9 cellular contexts compared by ENCODE assay signal in genomic region chr20:63696311-63696627, GRCh38. TPM values are rescaled to one million over a fixed set of nuclear protein-coding genes. Genes with fewer than 3 reads are reported as not detected.
DNase-seq lines count a peak whose midpoint lies in the region; ATAC-seq and TF ChIP-seq lines count a peak whose summit lies in the region.
"Had no signal": no experiment of that assay in that cellular context is flagged by ENCODE, and none has a peak within 500 bp of the region (broad histone marks: within the 10 kb centered on the region; RNA-seq: fewer than 3 reads in every experiment).

No MANE protein-coding gene starts in this region.

- H2AFZ ChIP-seq in parathyroid adenoma = no peak overlapping the region

- no peaks in the 10 kb centered on the region for H3K9me3 ChIP-seq in parathyroid adenoma (ENCODE audit: control insufficient read depth, low read length)

- peak overlapping the region; percentile 52 for H3K4me2 ChIP-seq in parathyroid adenoma (ENCODE audit: low read length)

- DNase-seq in GM13977 (ENCODE audit: low spot score) (peak; percentile 54), SW480 (ENCODE audit: low spot score) (peak; percentile 74), fibroblast of gingiva (ENCODE audit: low read depth) (peak; percentile 25), NK-92 (lab: John Stamatoyannopoulos, UW; ENCODE audit: unreplicated experiment) (no peak), cerebellum (ENCODE audit: low spot score) (no peak)
- DNase-seq in stimulated activated CD4-positive, alpha-beta T cell treated with anti-CD3 and anti-CD28 coated beads, Interleukin-4, amount 100 ng/mL, for 24 hours = no peak
- DNase-seq: NCI-H774 had no signal

- no peak overlapping the region for H3K27ac ChIP-seq in parathyroid adenoma

- in situ Hi-C loops in GM13977 (cut with MboI; ENCODE audit: low pct_unique_long_range_greater_than_20kb, low sequenced_read_pairs, unreplicated experiment) = no loop called here

- H3K36me3 ChIP-seq in parathyroid adenoma (ENCODE audit: control insufficient read depth, insufficient read depth, low read length) = no peaks in the 10 kb centered on the region

- H3K79me2 ChIP-seq in parathyroid adenoma = peaks cover 27% of the 10 kb centered on the region

- no peak overlapping the region for H3K9ac ChIP-seq in parathyroid adenoma

- TF ChIP-seq CTCF in GM13977 (IDR thresholded peaks at IDR 0.05; ENCODE audit: extremely low read depth, insufficient read depth, missing control alignments) (no peak), parathyroid adenoma (IDR thresholded peaks at IDR 0.05) (no peak)

- no peaks in the 10 kb centered on the region for H3K27me3 ChIP-seq in parathyroid adenoma (ENCODE audit: control insufficient read depth, insufficient read depth, low read length)

- no peak for ATAC-seq in HG03571 (IDR thresholded peaks at IDR 0.05; ENCODE audit: unreplicated experiment)

- H3K4me3 ChIP-seq in parathyroid adenoma (ENCODE audit: low read depth, low read length) = no peak overlapping the region

- H3K4me1 ChIP-seq in parathyroid adenoma = no peaks in the 10 kb centered on the region

RNA-seq across cellular contexts. Expression of gene TNFRSF6B, which starts 0.2 kb away (rescaled TPM):
- total RNA-seq in cerebellum = 0.82 TPM

RNA-seq across cellular contexts. Expression of gene ARFRP1, which starts 11.5 kb away (rescaled TPM):
- total RNA-seq in cerebellum = 17.3 TPM

RNA-seq across cellular contexts. Expression of gene ZGPAT, which starts 11.6 kb away (rescaled TPM):
- 14.3 TPM for total RNA-seq in cerebellum

RNA-seq across cellular contexts. Expression of gene RTEL1, which starts 38.2 kb away (rescaled TPM):
- 13.4 TPM for total RNA-seq in cerebellum

RNA-seq across cellular contexts. Expression of gene LIME1, which starts 40.2 kb away (rescaled TPM):
- 9.3 TPM for total RNA-seq in cerebellum

Comparison
In these comparisons a context has a peak if more than half of its experiments do, and no peak if none do; other contexts are left out.
1. DNase-seq: peak in GM13977 (single experiment), SW480 (single experiment) and fibroblast of gingiva (single experiment); none in NK-92 (single experiment), stimulated activated CD4-positive, alpha-beta T cell treated with anti-CD3 and anti-CD28 coated beads, Interleukin-4, amount 100 ng/mL, for 24 hours (single experiment) and cerebellum (single experiment).